ENCODE assay signal across 27 cellular contexts in genomic region chr11:79926707-79927106, GRCh38.
"Had no signal": no experiment of that assay in that cellular context is flagged by ENCODE, and none has a peak within 500 bp of the region (broad histone marks: within the 10 kb centered on the region; RNA-seq: fewer than 3 reads in every experiment).

No MANE protein-coding gene starts in this region.

- ATAC-seq: stimulated activated effector memory CD8-positive, alpha-beta T cell treated with anti-CD3 and anti-CD28 coated beads, Interleukin-12 subunit alpha, Interleukin-12 subunit beta, amount 100 ng/mL, for 72 hours; stimulated activated memory B cell treated with anti-CD40 and anti-IgM and Interleukin-4, amounts not matched to agents 10 μg/mL and 1 μg/mL and 100 μg/mL, for 72 hours; stimulated activated naive B cell treated with anti-CD40 and anti-IgM and Interleukin-4, amounts not matched to agents 10 μg/mL and 1 μg/mL and 100 μg/mL, for 72 hours; stimulated activated naive CD8-positive, alpha-beta T cell treated with anti-CD3 and anti-CD28 coated beads, Interleukin-15, amount 100 ng/mL, for 72 hours; stimulated activated naive CD8-positive, alpha-beta T cell treated with anti-CD3 and anti-CD28 coated beads, Interleukin-15, Interleukin-2, amounts not matched to agents 100 U/mL and 50 U/mL, for 24 hours; upper lobe of right lung had no signal

- DNase-seq: stimulated activated CD4-positive, alpha-beta T cell treated with anti-CD3 and anti-CD28 coated beads, Interleukin-2, amount 100 ng/mL, for 48 hours; stimulated activated CD4-positive, alpha-beta T cell treated with anti-CD3 and anti-CD28 coated beads, Interleukin-4, amount 100 ng/mL, for 1 hour; stimulated activated CD4-positive, alpha-beta T cell treated with anti-CD3 and anti-CD28 coated beads, Interleukin-4, amount 100 ng/mL, for 24 hours; stimulated activated CD4-positive, alpha-beta T cell treated with anti-CD3 and anti-CD28 coated beads, Interleukin-4, amount 100 ng/mL, for 4 hours; stimulated activated CD8-positive, alpha-beta memory T cell treated with anti-CD3 and anti-CD28 coated beads, Interleukin-4, amount 100 ng/mL, for 48 hours; stimulated activated naive B cell treated with anti-CD40 and anti-IgM and Interleukin-4, amounts not matched to agents 10 μg/mL and 1 μg/mL and 100 μg/mL, for 72 hours; stimulated activated naive CD4-positive, alpha-beta T cell; stimulated activated naive CD4-positive, alpha-beta T cell treated with Interleukin-2 at 50 U/mL for 16 hours; stimulated activated naive CD8-positive, alpha-beta T cell treated with anti-CD3 and anti-CD28 coated beads, Interleukin-15, amount 100 ng/mL, for 72 hours; stimulated activated naive CD8-positive, alpha-beta T cell treated with anti-CD3 and anti-CD28 coated beads, Interleukin-15, Interleukin-2, amounts not matched to agents 100 U/mL and 50 U/mL, for 24 hours; stomach; substantia nigra; testis; thyroid gland; tibial artery; transverse colon; trophoblast cell; upper lobe of left lung; upper lobe of right lung; uterus had no signal

- H3K36me3 ChIP-seq: stomach, suprapubic skin, thoracic aorta, thyroid gland, tibial artery, tibial nerve, transverse colon, upper lobe of left lung, upper lobe of right lung, uterus, vagina had no signal

- FAIRE-seq: urothelium cell line had no signal

- H3K9me3 ChIP-seq: stomach, suprapubic skin, testis, thoracic aorta, thyroid gland, tibial artery, transverse colon, upper lobe of left lung, upper lobe of right lung, uterus, vagina had no signal

- H3K4me1 ChIP-seq: stomach, suprapubic skin, testis, thyroid gland, tibial artery, tibial nerve, transverse colon, upper lobe of left lung, upper lobe of right lung, uterus, vagina had no signal

- H3K27ac ChIP-seq: stomach, suprapubic skin, testis, thoracic aorta, thyroid gland, tibial artery, tibial nerve, transverse colon, upper lobe of left lung, upper lobe of right lung, uterus, vagina had no signal

- H3K27me3 ChIP-seq: stomach, suprapubic skin, testis, thyroid gland, tibial artery, tibial nerve, transverse colon, upper lobe of left lung, upper lobe of right lung, uterus, vagina had no signal

- H3K4me3 ChIP-seq: stomach, suprapubic skin, testis, thoracic aorta, thyroid gland, tibial artery, tibial nerve, transverse colon, upper lobe of left lung, upper lobe of right lung, uterus, vagina had no signal
